In the genomic region with DNA sequence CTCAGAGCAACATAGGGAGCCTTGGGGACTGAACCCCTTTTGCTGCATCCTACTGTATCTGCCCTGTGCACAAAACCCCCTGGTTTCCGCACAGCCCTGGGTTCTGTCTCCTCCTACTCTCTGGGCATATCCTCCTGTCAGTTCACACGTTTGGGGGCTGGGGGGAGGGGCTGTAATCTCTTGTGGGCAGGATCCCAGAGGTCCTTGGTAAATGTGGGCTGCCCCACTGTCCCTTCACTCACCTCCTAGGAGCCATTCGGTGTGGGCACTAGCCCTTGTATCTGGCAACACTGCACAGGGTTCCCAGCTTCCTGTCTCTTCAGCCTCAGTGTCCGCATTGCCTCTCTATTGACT, we compare ENCODE assay signal across 2 cellular contexts.
TF ChIP-seq lines count a peak whose summit lies in the region.

No MANE protein-coding gene starts in this region.

TF ChIP-seq in GM23338, 12 proteins besides CTCF, POLR2A, EP300 and RAD21 (continues in another document):
- TF ChIP-seq, protein P1, sequence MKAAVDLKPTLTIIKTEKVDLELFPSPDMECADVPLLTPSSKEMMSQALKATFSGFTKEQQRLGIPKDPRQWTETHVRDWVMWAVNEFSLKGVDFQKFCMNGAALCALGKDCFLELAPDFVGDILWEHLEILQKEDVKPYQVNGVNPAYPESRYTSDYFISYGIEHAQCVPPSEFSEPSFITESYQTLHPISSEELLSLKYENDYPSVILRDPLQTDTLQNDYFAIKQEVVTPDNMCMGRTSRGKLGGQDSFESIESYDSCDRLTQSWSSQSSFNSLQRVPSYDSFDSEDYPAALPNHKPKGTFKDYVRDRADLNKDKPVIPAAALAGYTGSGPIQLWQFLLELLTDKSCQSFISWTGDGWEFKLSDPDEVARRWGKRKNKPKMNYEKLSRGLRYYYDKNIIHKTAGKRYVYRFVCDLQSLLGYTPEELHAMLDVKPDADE (IDR thresholded peaks at IDR 0.05): no peak
- TF ChIP-seq ZNF331 (CRISPR knock-in tag; IDR thresholded peaks at IDR 0.05; ENCODE audit: low read depth) (no peak), EZH2 (IDR thresholded peaks at IDR 0.05; ENCODE audit: low read depth, unreplicated experiment) (no peak), CREB1 (CRISPR knock-in tag; IDR thresholded peaks at IDR 0.05; ENCODE audit: low read depth) (no peak), NANOG (IDR thresholded peaks at IDR 0.05; ENCODE audit: borderline replicate concordance) (no peak), ZNF114 (CRISPR knock-in tag; IDR thresholded peaks at IDR 0.05) (no peak), POLR2AphosphoS5 (IDR thresholded peaks at IDR 0.05; ENCODE audit: low read depth) (no peak), EZH2phosphoT487 (IDR thresholded peaks at IDR 0.05; ENCODE audit: unreplicated experiment) (no peak), STAT1 (IDR thresholded peaks at IDR 0.05; ENCODE audit: unreplicated experiment) (no peak), JUNB (IDR thresholded peaks at IDR 0.05; ENCODE audit: unreplicated experiment) (no peak), ZNF462 (CRISPR knock-in tag; IDR thresholded peaks at IDR 0.05) (no peak)

TF ChIP-seq in H1, 55 proteins besides CTCF, POLR2A, EP300 and RAD21 (continued from another document):
- TF ChIP-seq, protein P2, sequence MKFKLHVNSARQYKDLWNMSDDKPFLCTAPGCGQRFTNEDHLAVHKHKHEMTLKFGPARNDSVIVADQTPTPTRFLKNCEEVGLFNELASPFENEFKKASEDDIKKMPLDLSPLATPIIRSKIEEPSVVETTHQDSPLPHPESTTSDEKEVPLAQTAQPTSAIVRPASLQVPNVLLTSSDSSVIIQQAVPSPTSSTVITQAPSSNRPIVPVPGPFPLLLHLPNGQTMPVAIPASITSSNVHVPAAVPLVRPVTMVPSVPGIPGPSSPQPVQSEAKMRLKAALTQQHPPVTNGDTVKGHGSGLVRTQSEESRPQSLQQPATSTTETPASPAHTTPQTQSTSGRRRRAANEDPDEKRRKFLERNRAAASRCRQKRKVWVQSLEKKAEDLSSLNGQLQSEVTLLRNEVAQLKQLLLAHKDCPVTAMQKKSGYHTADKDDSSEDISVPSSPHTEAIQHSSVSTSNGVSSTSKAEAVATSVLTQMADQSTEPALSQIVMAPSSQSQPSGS (IDR thresholded peaks at IDR 0.05; ENCODE audit: low read length): no peak
- TF ChIP-seq CEBPB (IDR thresholded peaks at IDR 0.05; ENCODE audit: low read depth, low read length) (no peak), CREB1 (IDR thresholded peaks at IDR 0.05) (no peak), TBP (IDR thresholded peaks at IDR 0.05; ENCODE audit: low read depth, low read length) (no peak), CBX8 (IDR thresholded peaks at IDR 0.05; ENCODE audit: borderline replicate concordance, low read depth, low read length) (no peak), EGR1 (IDR thresholded peaks at IDR 0.05; ENCODE audit: borderline replicate concordance, low read depth, low read length) (no peak), KDM4A (IDR thresholded peaks at IDR 0.05; ENCODE audit: low read depth, low read length, severe bottlenecking) (no peak), EZH2 (IDR thresholded peaks at IDR 0.05; ENCODE audit: low read depth, low read length, severe bottlenecking) (no peak), NANOG (IDR thresholded peaks at IDR 0.05; ENCODE audit: insufficient read depth, low read depth, low read length, poor library complexity, severe bottlenecking) (no peak), CHD2 (IDR thresholded peaks at IDR 0.05; ENCODE audit: low read length) (no peak)
